Comparison of ENCODE assay signal across 15 cellular contexts in the genomic region with DNA sequence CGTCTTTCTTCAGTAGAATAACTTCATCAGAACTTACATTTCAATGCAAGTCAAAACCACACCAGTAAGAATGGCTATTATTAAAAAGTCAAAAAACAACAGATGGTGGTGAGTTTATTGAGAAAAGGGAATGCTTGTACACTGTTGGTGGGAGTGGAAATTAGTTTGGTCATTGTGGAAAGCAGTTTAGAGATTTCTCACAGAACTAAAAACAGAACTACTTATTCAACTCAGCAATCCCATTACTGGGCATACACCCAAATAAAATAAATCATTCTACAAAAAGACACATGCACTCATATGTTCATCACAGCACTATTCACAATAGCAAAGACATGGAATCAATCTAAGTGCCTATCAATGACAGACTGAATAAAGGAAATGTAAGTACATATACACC.
DNase-seq lines count a peak whose midpoint lies in the region; ATAC-seq and TF ChIP-seq lines count a peak whose summit lies in the region.
"Had no signal": no experiment of that assay in that cellular context is flagged by ENCODE, and none has a peak within 500 bp of the region (broad histone marks: within the 10 kb centered on the region; RNA-seq: fewer than 3 reads in every experiment).

No MANE protein-coding gene starts in this region.

- no peak for TF ChIP-seq EP300 in gastroesophageal sphincter (IDR thresholded peaks at IDR 0.05)

- H3K27me3 ChIP-seq in A673 (replicated peaks; ENCODE audit: insufficient read depth, low read depth, low read length, poor library complexity) (no peaks in the 10 kb centered on the region), gastroesophageal sphincter (no peaks in the 10 kb centered on the region)

- no peak for TF ChIP-seq CTCF in A673 (conservative IDR thresholded peaks at IDR 0.05; ENCODE audit: low read depth, low read length)
- no peak for TF ChIP-seq CTCF in choroid plexus epithelial cell (conservative IDR thresholded peaks at IDR 0.05; ENCODE audit: low read depth, low read length)
- TF ChIP-seq CTCF in gastroesophageal sphincter (IDR thresholded peaks at IDR 0.05): no peak

- no TSS peak for BruUV-seq in A673 (replicated peaks; lab: Mats Ljungman, UMichigan)

- H3K4me1 ChIP-seq in A673 (ENCODE audit: insufficient read depth, low read length, poor library complexity, severe bottlenecking): peaks cover 28% of the 10 kb centered on the region
- no peaks in the 10 kb centered on the region for H3K4me1 ChIP-seq in gastroesophageal sphincter
- H3K4me1 ChIP-seq: A549 had no signal

- intact Hi-C loops in A673 (cut with micrococcal nuclease; ENCODE audit: unreplicated experiment): loop anchor here (10.0 kb wide), 1 partner anchor 95 kb away; no protein-coding TSS in a partner anchor
- intact Hi-C loops in left ventricle myocardium superior (cut with micrococcal nuclease): loop anchor here (5.0 to 10.0 kb wide), 2 partner anchors 122 to 215 kb away; no protein-coding TSS in a partner anchor

- 85 to 87% methylated on average over 1 of the region's 1 CpG for WGBS in gastroesophageal sphincter (ENCODE audit: low coverage in 1 of 2), 2 donors

- ATAC-seq in left ventricle myocardium superior: peak; percentile 66
- no peak for ATAC-seq in HG02885 (IDR thresholded peaks at IDR 0.05; ENCODE audit: poor library complexity, unreplicated experiment)
- ATAC-seq in gastroesophageal sphincter: no peak
- ATAC-seq: A549 had no signal

- POLR2A ChIA-PET in A673 (lab: Charles Lee; ENCODE audit: low non-redundant PET): no interaction called here

- TF ChIP-seq POLR2A in gastroesophageal sphincter (IDR thresholded peaks at IDR 0.05): no peak

- DNase-seq in A673 (ENCODE audit: low spot score) (peak; percentile 44), NCI-H446 (lab: John Stamatoyannopoulos, UW) (peak; percentile 34), choroid plexus epithelial cell (ENCODE audit: low read depth) (peak; percentile 42), left ventricle myocardium superior (no peak), AG08396 (ENCODE audit: low spot score) (no peak)
- DNase-seq: DND-41, HFFc6, NCI-H1417, NCI-H187, NCI-H2107, NCI-H526 had no signal

- H3K9me3 ChIP-seq in A673 (ENCODE audit: low read depth, low read length, poor library complexity, severe bottlenecking) (no peaks in the 10 kb centered on the region), gastroesophageal sphincter (no peaks in the 10 kb centered on the region)
- H3K9me3 ChIP-seq: A549 had no signal

- H3K4me3 ChIP-seq in A673 (ENCODE audit: low read depth, low read length, poor library complexity, severe bottlenecking): no peak overlapping the region
- no peak overlapping the region for H3K4me3 ChIP-seq in choroid plexus epithelial cell (ENCODE audit: low read depth, low read length)
- no peak overlapping the region for H3K4me3 ChIP-seq in gastroesophageal sphincter
- H3K4me3 ChIP-seq: A549 had no signal

- CTCF ChIA-PET in A673 (lab: Charles Lee): no interaction called here

- H3K27ac ChIP-seq in A673 (ENCODE audit: low read depth, low read length, poor library complexity, severe bottlenecking): no peak overlapping the region
- H3K27ac ChIP-seq in gastroesophageal sphincter: no peak overlapping the region
- H3K27ac ChIP-seq: A549, C4-2B had no signal

- H3K36me3 ChIP-seq in A673 (ENCODE audit: insufficient read depth, low read length, poor library complexity, severe bottlenecking) (no peaks in the 10 kb centered on the region), gastroesophageal sphincter (no peaks in the 10 kb centered on the region)

Comparison
In these comparisons a context has a peak if more than half of its experiments do, and no peak if none do; other contexts are left out.
1. DNase-seq: peak in A673 (single experiment), NCI-H446 (2 of 2) and choroid plexus epithelial cell (single experiment); none in left ventricle myocardium superior (single experiment) and AG08396 (single experiment).